ENCODE assay signal across 8 cellular contexts in the genomic region with DNA sequence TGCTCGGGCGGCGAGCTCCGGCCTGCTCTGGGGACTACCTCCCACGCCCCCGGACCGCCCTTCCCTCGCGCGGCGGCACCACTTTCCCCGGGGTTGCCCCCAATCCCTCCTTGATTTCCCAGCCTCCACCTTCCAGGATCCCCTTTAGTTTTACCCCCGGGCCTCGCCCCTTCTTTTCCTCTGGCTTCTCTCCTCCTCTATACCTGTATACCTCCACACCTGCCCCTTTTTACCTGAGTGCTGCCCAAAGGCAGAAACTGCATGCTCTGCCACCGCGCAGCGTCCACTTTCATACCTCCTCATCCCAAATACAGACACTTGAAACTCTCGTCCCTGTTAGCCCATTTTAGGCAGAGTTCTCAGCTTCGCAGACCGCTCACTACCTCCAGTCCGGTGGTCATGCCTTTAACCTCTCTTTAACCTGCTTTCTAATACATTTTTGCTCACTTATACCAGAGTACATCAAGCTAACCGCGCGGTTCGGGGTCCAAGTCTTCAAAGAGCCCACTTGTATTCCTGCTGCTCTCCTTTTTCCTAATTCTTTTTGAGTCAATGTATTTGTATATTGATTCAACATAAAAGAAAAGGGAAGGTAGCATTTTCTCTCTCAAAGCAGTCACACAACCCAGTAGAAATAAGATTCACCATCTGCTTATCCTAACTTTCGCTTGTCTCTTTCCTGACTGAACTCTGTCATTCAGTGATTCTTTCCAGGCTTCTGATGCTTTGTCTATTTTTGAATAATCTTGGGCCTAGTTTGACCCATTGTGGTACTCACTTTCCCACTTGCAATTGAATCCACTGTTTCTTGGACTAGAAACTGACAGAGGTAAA. TPM values are rescaled to one million over a fixed set of nuclear protein-coding genes. Genes with fewer than 3 reads are reported as not detected.
DNase-seq lines count a peak whose midpoint lies in the region; ATAC-seq, FAIRE-seq and TF ChIP-seq lines count a peak whose summit lies in the region.

No MANE protein-coding gene starts in this region.

- TF ChIP-seq CTCF in OCI-LY3 (IDR thresholded peaks at IDR 0.05; ENCODE audit: low read depth, low read length) (no peak), suprapubic skin (IDR thresholded peaks at IDR 0.05) (no peak)

- H3K4me2 ChIP-seq in OCI-LY3 (ENCODE audit: low read length), result peak overlapping the region; percentile 88

- no peak overlapping the region for H2AFZ ChIP-seq in OCI-LY3 (ENCODE audit: low read depth, low read length)

- H3K4me3 ChIP-seq in OCI-LY3 (ENCODE audit: low read length) (peak overlapping the region; percentile 88), suprapubic skin (peak overlapping the region; percentile 99)

- H3K27ac ChIP-seq in OCI-LY3 (ENCODE audit: low read length) (peak overlapping the region; percentile 96), suprapubic skin (peak overlapping the region; percentile 98)

- TF ChIP-seq POLR2A in suprapubic skin (IDR thresholded peaks at IDR 0.05), result no peak

- H4K20me1 ChIP-seq in OCI-LY3 (ENCODE audit: insufficient read depth, low read length), result peaks cover 16% of the 10 kb centered on the region

- peaks cover 43% of the 10 kb centered on the region for H3K4me1 ChIP-seq in OCI-LY3 (ENCODE audit: low read length)
- H3K4me1 ChIP-seq in suprapubic skin, result peaks cover 55% of the 10 kb centered on the region

- FAIRE-seq in RCC 7860 (lab: Jason Lieb, UNC), result no peak

- H3K79me2 ChIP-seq in OCI-LY3 (ENCODE audit: low read length), result peaks cover 65% of the 10 kb centered on the region

- under 1% methylated on average over 26 of the region's 26 CpGs for WGBS in suprapubic skin

- TF ChIP-seq EP300 in suprapubic skin (IDR thresholded peaks at IDR 0.05), result no peak

- DNase-seq in ELF-1 (ENCODE audit: low read depth, low spot score) (peak; percentile 52), HCEC 1CT (peak; percentile 5), left lobe of liver (ENCODE audit: low spot score) (no peak), suprapubic skin (ENCODE audit: low spot score in 2 of 2) (no peak), activated gamma-delta T cell (lab: John Stamatoyannopoulos, UW) (no peak), RCC 7860 (ENCODE audit: low spot score) (no peak)
- DNase-seq in central memory CD4-positive, alpha-beta T cell, result peak; percentile 2

- H3K36me3 ChIP-seq in OCI-LY3 (replicated peaks; ENCODE audit: low read depth, low read length), result peaks cover 8% of the 10 kb centered on the region
- no peaks in the 10 kb centered on the region for H3K36me3 ChIP-seq in suprapubic skin

- H3K9me3 ChIP-seq in OCI-LY3 (ENCODE audit: insufficient read depth, low read length) (no peaks in the 10 kb centered on the region), suprapubic skin (no peaks in the 10 kb centered on the region)

- H3K9ac ChIP-seq in OCI-LY3 (ENCODE audit: low read length), result peak overlapping the region; percentile 93

- ATAC-seq in left lobe of liver, result peak; percentile 36

- H3K27me3 ChIP-seq in OCI-LY3 (ENCODE audit: low read depth, low read length), result no peaks in the 10 kb centered on the region
- H3K27me3 ChIP-seq in suprapubic skin, result no peaks in the 10 kb centered on the region

RNA-seq across cellular contexts. Expression of a gene that starts 0.9 kb away (rescaled TPM):
- 11.3 TPM for total RNA-seq in left lobe of liver
- total RNA-seq in suprapubic skin, result 10 to 100 TPM; 24.8 to 42.4 (median 31.2) TPM

Comparison
In these comparisons a context has a peak if more than half of its experiments do, and no peak if none do; other contexts are left out.
1. DNase-seq: peak in ELF-1 (single experiment), HCEC 1CT (single experiment) and central memory CD4-positive, alpha-beta T cell (single experiment); none in left lobe of liver (single experiment), suprapubic skin (0 of 2), activated gamma-delta T cell (single experiment) and RCC 7860 (single experiment).